ENCODE assay signal across 8 cellular contexts in the genomic region with DNA sequence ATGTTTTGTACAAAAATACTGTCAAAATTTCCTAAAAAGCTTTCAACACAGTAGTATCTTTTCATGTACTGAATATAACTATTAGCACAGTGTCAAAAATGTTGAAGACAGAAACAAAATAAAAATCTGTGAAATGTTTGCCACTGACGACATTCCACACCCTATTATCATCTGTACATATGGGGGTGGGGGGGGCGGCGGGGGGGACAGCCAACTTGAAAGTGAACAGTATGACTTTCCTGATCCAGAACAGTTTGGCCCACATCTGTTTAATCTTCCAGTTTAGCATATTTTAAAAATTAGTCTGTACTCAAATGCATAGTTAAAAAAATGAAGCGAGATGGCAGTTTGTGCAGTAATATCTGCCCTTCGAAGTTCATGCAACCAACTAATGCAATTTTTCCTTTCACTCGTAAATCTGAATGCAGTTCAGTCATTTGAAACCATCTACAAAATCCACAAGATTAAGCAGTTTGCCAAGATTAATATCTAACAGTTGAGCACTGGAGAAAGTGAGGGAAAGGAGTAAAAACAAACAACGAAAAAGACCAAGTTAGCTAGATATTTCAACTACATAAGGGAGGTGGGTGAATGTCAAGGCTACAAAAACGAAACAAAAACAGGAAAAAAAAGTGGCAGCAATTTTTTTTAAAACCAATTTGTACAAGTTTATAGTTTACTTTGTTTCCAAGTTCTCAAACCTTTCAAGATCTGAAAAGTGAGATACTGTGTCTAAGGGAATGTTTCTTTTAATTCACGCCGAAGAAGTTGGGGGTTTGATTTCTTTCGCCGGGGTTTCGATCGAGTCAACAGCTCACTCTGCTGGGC. TPM values are rescaled to one million over a fixed set of nuclear protein-coding genes. Genes with fewer than 3 reads are reported as not detected.
DNase-seq lines count a peak whose midpoint lies in the region; ATAC-seq and TF ChIP-seq lines count a peak whose summit lies in the region.

No MANE protein-coding gene starts in this region.

- intact Hi-C loops in left ventricle myocardium inferior (cut with micrococcal nuclease): loop anchor here (10.0 kb wide), 3 partner anchors 382 to 1072 kb away; no protein-coding TSS in a partner anchor
- intact Hi-C loops in Right ventricle myocardium superior (cut with DNase I): loop anchor here (10.0 kb wide), 2 partner anchors 142 to 382 kb away; no protein-coding TSS in a partner anchor
- intact Hi-C loops in testis (cut with DNase I; ENCODE audit: low total_unique reads): no loop called here

- H3K36me3 ChIP-seq in left ventricle myocardium inferior (peaks cover 8% of the 10 kb centered on the region), testis (ENCODE audit: low read depth, missing control alignments) (no peaks in the 10 kb centered on the region)

- TF ChIP-seq POLR2A in testis (IDR thresholded peaks at IDR 0.05): no peak

- H3K9me3 ChIP-seq in left ventricle myocardium inferior (replicated peaks): no peaks in the 10 kb centered on the region
- no peaks in the 10 kb centered on the region for H3K9me3 ChIP-seq in testis

- H3K4me3 ChIP-seq in left ventricle myocardium inferior: peak overlapping the region; percentile 91
- H3K4me3 ChIP-seq in testis: peak overlapping the region; percentile 96

- no peak for ATAC-seq in Right ventricle myocardium superior (ENCODE audit: poor library complexity)

- H3K27me3 ChIP-seq in left ventricle myocardium inferior (ENCODE audit: low read depth) (no peaks in the 10 kb centered on the region), testis (no peaks in the 10 kb centered on the region)

- DNase-seq in left ventricle myocardium inferior (no peak), Right ventricle myocardium superior (no peak), kidney glomerular epithelial cell (lab: John Stamatoyannopoulos, UW) (peak; percentile 44), testis (no peak), NCI-H1048 (lab: John Stamatoyannopoulos, UW) (no peak), GDM1 (lab: John Stamatoyannopoulos, UW) (no peak), NCI-H1930 (lab: John Stamatoyannopoulos, UW) (no peak)

- 1% methylated on average over 14 of the region's 14 CpGs for WGBS in testis, 2 donors

- peak overlapping the region; percentile 96 for H3K27ac ChIP-seq in left ventricle myocardium inferior (replicated peaks)
- H3K27ac ChIP-seq in angular gyrus (ENCODE audit: low read depth, low read length): peak overlapping the region; percentile 95
- peak overlapping the region; percentile 93 to 96 for H3K27ac ChIP-seq in testis

- H3K4me1 ChIP-seq in left ventricle myocardium inferior (peaks cover 81% of the 10 kb centered on the region), testis (peaks cover 23% of the 10 kb centered on the region)

- TF ChIP-seq CTCF in left ventricle myocardium inferior (IDR thresholded peaks at IDR 0.05; ENCODE audit: borderline replicate concordance): no peak
- TF ChIP-seq CTCF in testis (IDR thresholded peaks at IDR 0.05): no peak

RNA-seq across cellular contexts. Expression of a gene that starts 1.9 kb away (rescaled TPM):
- total RNA-seq in left ventricle myocardium inferior (105 TPM), Right ventricle myocardium superior (133 TPM), testis (100 to 1,000 TPM in 1 of 2 donors, 10 to 100 TPM in 1; 70.2 to 115 TPM)
- polyA plus RNA-seq in testis (ENCODE audit: insufficient read depth, low read depth, low replicate concordance): 65.2 TPM
